ENCODE assay signal across 25 cellular contexts in genomic region chr18:63523660-63524059, GRCh38. TPM values are rescaled to one million over a fixed set of nuclear protein-coding genes. Genes with fewer than 3 reads are reported as not detected.
DNase-seq lines count a peak whose midpoint lies in the region; ATAC-seq, FAIRE-seq and TF ChIP-seq lines count a peak whose summit lies in the region.
"Had no signal": no experiment of that assay in that cellular context is flagged by ENCODE, and none has a peak within 500 bp of the region (broad histone marks: within the 10 kb centered on the region; RNA-seq: fewer than 3 reads in every experiment).

No MANE protein-coding gene starts in this region.

- TF ChIP-seq RAD21 in HCT116 (IDR thresholded peaks at IDR 0.05; ENCODE audit: low read depth) (peak; percentile 32; the same call in 1 of the 2 replicates), GM12878 (IDR thresholded peaks at IDR 0.05; ENCODE audit: insufficient read depth, low read depth, low read length) (no peak)

- H2AFZ ChIP-seq in HCT116 (ENCODE audit: low read depth, low read length, poor library complexity, severe bottlenecking), result no peak overlapping the region
- H2AFZ ChIP-seq in GM12878 (ENCODE audit: control insufficient read depth, low read depth, low read length), result no peak overlapping the region
- H2AFZ ChIP-seq: neural progenitor cell had no signal

- ATAC-seq in HCT116 (no peak), GM12878 (no peak)
- ATAC-seq: left cardiac atrium had no signal

- H3K9me2 ChIP-seq in HCT116 (ENCODE audit: insufficient read depth), result no peaks in the 10 kb centered on the region

- no peak for TF ChIP-seq CTCF in D721Med (IDR thresholded peaks at IDR 0.05; ENCODE audit: insufficient read depth, missing control alignments)
- TF ChIP-seq CTCF in HCT116 (IDR thresholded peaks at IDR 0.05 in 2 of 3, conservative IDR thresholded peaks at IDR 0.05 in 1 of 3; ENCODE audit: borderline replicate concordance in 1 of 3, insufficient read depth in 1 of 3, low read depth in 2 of 3, low read length in 2 of 3), result 0 out of 6 replicates have a peak, but pooled peaks of 2 of the 3 experiments have one; percentile 10 to 21
- TF ChIP-seq CTCF in GM12878 (IDR thresholded peaks at IDR 0.05 in 2 of 3, conservative IDR thresholded peaks at IDR 0.05 in 1 of 3; ENCODE audit: control insufficient read depth in 2 of 3, extremely low read depth in 1 of 3, insufficient read depth in 1 of 3, low read depth in 3 of 3, low read length in 3 of 3), result no peak
- TF ChIP-seq CTCF in GM10266 (IDR thresholded peaks at IDR 0.05; ENCODE audit: control insufficient read depth, insufficient read depth, low read depth, missing control alignments), result no peak
- TF ChIP-seq CTCF in ovary (IDR thresholded peaks at IDR 0.05), result no peak

- H3K27me3 ChIP-seq in HCT116 (ENCODE audit: insufficient read depth, low read length) (no peaks in the 10 kb centered on the region), GM12878 (replicated peaks in 1 of 2; ENCODE audit: control insufficient read depth in 2 of 2, insufficient read depth in 2 of 2, low read length in 1 of 2) (no peaks in the 10 kb centered on the region; a peak in 1 of 4 replicates), ovary (no peaks in the 10 kb centered on the region)
- H3K27me3 ChIP-seq: ascending aorta, neural progenitor cell had no signal

- SMC1A ChIA-PET in GM12878 (lab: Charles Lee; ENCODE audit: uncharacterized antibody, unreplicated experiment), result interaction anchor here (2.7 kb wide), 1 partner anchor 12 kb away, joined by 7 read pairs; no protein-coding TSS in a partner anchor

- no peak overlapping the region for H3K4me2 ChIP-seq in HCT116 (ENCODE audit: low read length)
- H3K4me2 ChIP-seq in GM12878 (ENCODE audit: control insufficient read depth, insufficient read depth), result no peak overlapping the region
- H3K4me2 ChIP-seq: neural progenitor cell had no signal

- TF ChIP-seq POLR2A in HCT116 (IDR thresholded peaks at IDR 0.05; ENCODE audit: borderline replicate concordance, extremely low read depth, insufficient read depth, insufficient read length) (no peak), GM12878 (IDR thresholded peaks at IDR 0.05; ENCODE audit: low read depth, low read length) (no peak), ovary (IDR thresholded peaks at IDR 0.05) (no peak)

- H3K27ac ChIP-seq in HCT116 (ENCODE audit: low read depth, low read length), result no peak overlapping the region
- no peak overlapping the region for H3K27ac ChIP-seq in GM12878 (ENCODE audit: control insufficient read depth, insufficient read depth)
- H3K27ac ChIP-seq in ovary, result no peak overlapping the region
- H3K27ac ChIP-seq: ascending aorta, neural progenitor cell had no signal

- H3K79me2 ChIP-seq in HCT116 (ENCODE audit: insufficient read depth, low read length), result no peaks in the 10 kb centered on the region
- H3K79me2 ChIP-seq in GM12878 (ENCODE audit: control insufficient read depth, insufficient read depth, low read length), result no peaks in the 10 kb centered on the region

- no peaks in the 10 kb centered on the region for H4K20me1 ChIP-seq in HCT116 (ENCODE audit: insufficient read depth)
- no peaks in the 10 kb centered on the region for H4K20me1 ChIP-seq in GM12878 (ENCODE audit: control insufficient read depth, insufficient read depth)

- no peaks in the 10 kb centered on the region for H3K4me1 ChIP-seq in HCT116 (ENCODE audit: control insufficient read depth in 1 of 2, insufficient read depth in 2 of 2, low read length in 2 of 2)
- H3K4me1 ChIP-seq in GM12878 (ENCODE audit: control insufficient read depth, insufficient read depth, low read length), result no peaks in the 10 kb centered on the region
- H3K4me1 ChIP-seq in ovary (ENCODE audit: insufficient read depth), result peaks cover under 1% of the 10 kb centered on the region
- H3K4me1 ChIP-seq: ascending aorta, Caco-2, neural progenitor cell had no signal

- BruUV-seq in HCT116 (replicated peaks; lab: Mats Ljungman, UMichigan) (no TSS peak), GM12878 (replicated peaks; lab: Mats Ljungman, UMichigan) (no TSS peak)

- in situ Hi-C loops in GM12878 (cut with MboI), result loop anchor here (5.0 to 25.0 kb wide), 3 partner anchors 49 to 464 kb away; no protein-coding TSS in a partner anchor

- H3K9me3 ChIP-seq in HCT116 (ENCODE audit: control insufficient read depth in 1 of 2, insufficient read depth in 1 of 2, low read depth in 1 of 2, low read length in 2 of 2) (no peaks in the 10 kb centered on the region), GM12878 (replicated peaks; ENCODE audit: control insufficient read depth, insufficient read depth, low read length) (no peaks in the 10 kb centered on the region; the same call in 2 of the 3 replicates), ovary (no peaks in the 10 kb centered on the region)
- H3K9me3 ChIP-seq: ascending aorta, Caco-2 had no signal

- H3K4me3 ChIP-seq in HCT116 (replicated peaks in 1 of 2; ENCODE audit: low read depth in 1 of 2, low read length in 2 of 2) (no peak overlapping the region), GM12878 (no peak overlapping the region), ovary (no peak overlapping the region)
- H3K4me3 ChIP-seq: ascending aorta, neural progenitor cell had no signal

- WGBS in GM12878 (ENCODE audit: insufficient coverage, insufficient replicate concordance, low lambda C conversion rate, missing lambda C conversion rate), result 41% methylated on average over 4 of the region's 4 CpGs
- 58 to 77% (median 71%) methylated on average over 4 of the region's 4 CpGs for WGBS in ovary, 3 donors

- intact Hi-C loops in HCT116 (cut with micrococcal nuclease), result no loop called here
- intact Hi-C loops in GM12878 (cut with micrococcal nuclease; ENCODE audit: unreplicated experiment), result no loop called here
- intact Hi-C loops in ovary (cut with DNase I), result no loop called here

- no peak for DNase-seq in D721Med (ENCODE audit: insufficient read length, low spot score)
- DNase-seq in HCT116 (ENCODE audit: low read depth, low spot score), result no peak
- no peak for DNase-seq in GM12878 (ENCODE audit: low read depth, low spot score)
- DNase-seq in left kidney (ENCODE audit: low read depth, low spot score), result peak; percentile 38
- no peak for DNase-seq in GM10266 (ENCODE audit: extremely low spot score)
- DNase-seq in amygdala (lab: John Stamatoyannopoulos, UW), result no peak
- DNase-seq in GOT3 (lab: John Stamatoyannopoulos, UW), result no peak
- DNase-seq in ovary, result no peak
- DNase-seq: activated CD4-positive, CD25-positive, alpha-beta regulatory T cell treated with anti-CD3 and anti-CD28 coated beads, Interleukin-2, amount 50 U/mL, for 72 hours; activated naive CD4-positive, alpha-beta T cell treated with anti-CD3 and anti-CD28 coated beads, Interleukin-2, amount 50 U/mL, for 16 hours; Caco-2; cerebellar nuclear complex; effector CD4-positive, alpha-beta T cell; glutamatergic neuron; left cardiac atrium; NCI-H1105; NCI-H2081; NCI-H510A; stimulated activated CD4-positive, alpha-beta T cell treated with anti-CD3 and anti-CD28 coated beads, Interleukin-12 subunit alpha, Interleukin-12 subunit beta, amount 100 ng/mL, for 4 hours had no signal

- TF ChIP-seq EP300 in GM12878 (IDR thresholded peaks at IDR 0.05; ENCODE audit: borderline replicate concordance in 1 of 2, control insufficient read depth in 1 of 2, low read depth in 2 of 2, low read length in 2 of 2) (no peak), ovary (IDR thresholded peaks at IDR 0.05) (no peak)

- H3K9ac ChIP-seq in HCT116 (ENCODE audit: low read length), result no peak overlapping the region
- H3K9ac ChIP-seq in GM12878 (ENCODE audit: control insufficient read depth, insufficient read depth, low read length), result no peak overlapping the region
- H3K9ac ChIP-seq: neural progenitor cell had no signal

- no peaks in the 10 kb centered on the region for H3K36me3 ChIP-seq in HCT116 (ENCODE audit: control insufficient read depth in 1 of 2, insufficient read depth in 2 of 2, low read length in 2 of 2)
- no peaks in the 10 kb centered on the region for H3K36me3 ChIP-seq in GM12878 (ENCODE audit: control insufficient read depth in 2 of 2, insufficient read depth in 2 of 2, low read length in 1 of 2)
- no peaks in the 10 kb centered on the region for H3K36me3 ChIP-seq in ovary
- H3K36me3 ChIP-seq: ascending aorta, neural progenitor cell had no signal

- POLR2A ChIA-PET in HCT116 (lab: Charles Lee) (no interaction called here), GM12878 (lab: Charles Lee) (no interaction called here)

- FAIRE-seq in D721Med (lab: Jason Lieb, UNC) (peak; percentile 99), GM12878 (lab: Jason Lieb, UNC) (no peak)
- FAIRE-seq: HTR-8/SVneo had no signal

- CTCF ChIA-PET in HCT116 (lab: Charles Lee) (interaction anchor here (1.4 to 5.4 kb wide), 2 partner anchors 12 to 54 kb away, joined by 4 to 22 read pairs; no protein-coding TSS in a partner anchor), GM12878 (lab: Yijun Ruan, JAX) (interaction anchor here (0.7 to 4.2 kb wide), 2 partner anchors 55 to 1461 kb away, joined by 3 to 33 read pairs; no protein-coding TSS in a partner anchor)

- RAD21 ChIA-PET in HCT116 (lab: Charles Lee; ENCODE audit: low non-redundant PET in 1 of 2, low total read pairs in 2 of 2, uncharacterized antibody in 2 of 2, unreplicated experiment in 2 of 2), result interaction anchor here in 1 of 2 experiments (0.5 kb wide), 1 partner anchor 218 kb away, joined by 3 read pairs; no protein-coding TSS in a partner anchor
- RAD21 ChIA-PET in GM12878 (lab: Charles Lee; ENCODE audit: unreplicated experiment), result no interaction called here

RNA-seq across cellular contexts. Expression of gene SERPINB12, which starts 18.5 kb away (rescaled TPM):
- total RNA-seq in HCT116 (2021; ENCODE audit: unreplicated experiment), result not detected
- 0.06 TPM in 1 of 2 replicates, not detected in the other for polyA plus RNA-seq in HCT116 (2012)
- total RNA-seq in GM12878 (2013; cell fraction: nucleolus; rRNA removed), result not detected in 2 replicates
- not detected in 2 replicates for total RNA-seq in GM12878 (2014; rRNA removed)
- total RNA-seq in GM12878 (2014; rRNA removed; fragmentation: Illumina TruSeq; extraction: Trizol), result not detected in 2 replicates
- total RNA-seq in GM12878 (2021), result not detected in 2 replicates
- not detected for polyA plus RNA-seq in GM12878 (2011; ENCODE audit: low read depth)
- not detected in 2 replicates for polyA plus RNA-seq in GM12878 (2011; rRNA removed)
- polyA plus RNA-seq in GM12878 (2011; cell fraction: cytosol; rRNA removed), result not detected in 2 replicates
- polyA plus RNA-seq in GM12878 (2011; cell fraction: nucleus; rRNA removed), result not detected in 2 replicates
- not detected in 2 replicates for polyA plus RNA-seq in GM12878 (2012)
- polyA plus RNA-seq in GM12878 (2014; fragmentation: Illumina TruSeq; extraction: Trizol), result not detected in 2 replicates
- polyA plus RNA-seq in GM12878 (2014; fragmentation: Nextera tagmentation; extraction: Ambion mirVana), result not detected
- polyA plus RNA-seq in GM12878 (2014; rRNA removed), result not detected in 2 replicates
- polyA plus RNA-seq in GM12878 (2016; fragmentation: Nextera tagmentation; extraction: Ambion mirVana), result not detected
- polyA minus RNA-seq in GM12878 (2011; rRNA and poly(A)+ RNA removed), result not detected in 2 replicates
- not detected in 2 replicates for polyA minus RNA-seq in GM12878 (2011; cell fraction: cytosol; rRNA and poly(A)+ RNA removed)
- polyA minus RNA-seq in GM12878 (2011; cell fraction: nucleus; rRNA and poly(A)+ RNA removed), result not detected in 2 replicates
- total RNA-seq in ovary, result not detected
- not detected for polyA plus RNA-seq in ovary
- total RNA-seq: Caco-2, left cardiac atrium, ureter had no signal
- polyA plus RNA-seq: BJ had no signal

RNA-seq across cellular contexts. Expression of gene SERPINB5, which starts 46.9 kb away (rescaled TPM):
- 19.5 TPM for total RNA-seq in HCT116 (2021; ENCODE audit: unreplicated experiment)
- polyA plus RNA-seq in HCT116 (2012), result 11.5 and 13.9 TPM in 2 replicates
- not detected in 2 replicates for total RNA-seq in GM12878 (2013; cell fraction: nucleolus; rRNA removed)
- 0.05 TPM in 1 of 2 replicates, not detected in the other for total RNA-seq in GM12878 (2014; rRNA removed)
- not detected in 2 replicates for total RNA-seq in GM12878 (2014; rRNA removed; fragmentation: Illumina TruSeq; extraction: Trizol)
- not detected in 2 replicates for total RNA-seq in GM12878 (2021)
- polyA plus RNA-seq in GM12878 (2011; ENCODE audit: low read depth), result not detected
- 0.04 TPM in 1 of 2 replicates, not detected in the other for polyA plus RNA-seq in GM12878 (2011; rRNA removed)
- polyA plus RNA-seq in GM12878 (2011; cell fraction: cytosol; rRNA removed), result not detected in 2 replicates
- polyA plus RNA-seq in GM12878 (2011; cell fraction: nucleus; rRNA removed), result not detected in 2 replicates
- polyA plus RNA-seq in GM12878 (2012), result not detected in 2 replicates
- 0.03 TPM in 1 of 2 replicates, not detected in the other for polyA plus RNA-seq in GM12878 (2014; fragmentation: Illumina TruSeq; extraction: Trizol)
- polyA plus RNA-seq in GM12878 (2014; fragmentation: Nextera tagmentation; extraction: Ambion mirVana), result not detected
- polyA plus RNA-seq in GM12878 (2014; rRNA removed), result not detected in 2 replicates
- polyA plus RNA-seq in GM12878 (2016; fragmentation: Nextera tagmentation; extraction: Ambion mirVana), result not detected
- not detected in 2 replicates for polyA minus RNA-seq in GM12878 (2011; rRNA and poly(A)+ RNA removed)
- 0.83 TPM in 1 of 2 replicates, not detected in the other for polyA minus RNA-seq in GM12878 (2011; cell fraction: cytosol; rRNA and poly(A)+ RNA removed)
- polyA minus RNA-seq in GM12878 (2011; cell fraction: nucleus; rRNA and poly(A)+ RNA removed), result not detected in 2 replicates
- total RNA-seq in ovary, result under 1 TPM in 2 of 7 donors, not detected in 5; 0.23 to 0.31 TPM
- polyA plus RNA-seq in ovary, result under 1 TPM in 1 of 2 donors, not detected in 1; 0.02 TPM
- total RNA-seq: ascending aorta, Caco-2, left cardiac atrium, LHCN-M2 had no signal
- polyA plus RNA-seq: BJ had no signal

Comparison
In these comparisons a context has a peak if more than half of its experiments do, and no peak if none do; other contexts are left out.
1. CTCF ChIP-seq: peak in HCT116 (2 of 3); none in D721Med (single experiment), GM12878 (0 of 3), GM10266 (single experiment) and ovary (0 of 3).
2. RNA of gene SERPINB5, which starts 46.9 kb away (total RNA-seq): 19.5 TPM in HCT116 (single experiment); 0.05 TPM in GM12878 and 0.23 to 0.31 TPM in ovary; every median in the first group is over 10 times any median in the second.